Comparison of ENCODE assay signal across 36 cellular contexts in genomic region chr16:77396461-77396860, GRCh38. TPM values are rescaled to one million over a fixed set of nuclear protein-coding genes. Genes with fewer than 3 reads are reported as not detected.
"Had no signal": no experiment of that assay in that cellular context is flagged by ENCODE, and none has a peak within 500 bp of the region (broad histone marks: within the 10 kb centered on the region; RNA-seq: fewer than 3 reads in every experiment).

No MANE protein-coding gene starts in this region.

- H3K9me3 ChIP-seq: adrenal gland, body of pancreas, breast epithelium had no signal

- H3K27me3 Mint-ChIP-seq: activated CD4-positive, alpha-beta T cell treated with anti-CD3 and anti-CD28 coated beads, Interleukin-2, amount 10 ng/mL, durations not matched to agents 24 days and 14 days had no signal

- ATAC-seq: activated CD8-positive, alpha-beta T cell treated with anti-CD3 and anti-CD28 coated beads for 36 hours; activated naive CD4-positive, alpha-beta T cell treated with anti-CD3 and anti-CD28 coated beads, Interleukin-2, amount 50 U/mL, for 72 hours; activated T-cell treated with anti-CD3 and anti-CD28 coated beads, Interleukin-2, amount 50 U/mL, for 4 hours; activated T-cell treated with anti-CD3 and anti-CD28 coated beads, Interleukin-2, amount 50 U/mL, for 72 hours; activated T-helper 17 cell treated with anti-CD3 and anti-CD28 coated beads, Interleukin-2, amount 50 U/mL, for 72 hours; body of pancreas; T-cell had no signal

- H3K4me1 Mint-ChIP-seq: activated B cell treated with CpG ODN at 0.5 μM for 24 hours; activated CD4-positive, alpha-beta T cell treated with anti-CD3 and anti-CD28 coated beads, Interleukin-2, amount 10 ng/mL, durations not matched to agents 24 days and 14 days; activated naive CD8-positive, alpha-beta T cell treated with anti-CD3 and anti-CD28 coated beads for 36 hours; activated T-helper 17 cell treated with anti-CD3 and anti-CD28 coated beads, Interleukin-2, amount 50 U/mL, for 72 hours; T-cell had no signal

- H3K27ac Mint-ChIP-seq: activated B cell treated with CpG ODN at 0.5 μM for 24 hours; activated CD4-positive, alpha-beta memory T cell treated with anti-CD3 and anti-CD28 coated beads for 36 hours; activated CD4-positive, alpha-beta T cell treated with anti-CD3 and anti-CD28 coated beads, Interleukin-2, amount 10 ng/mL, durations not matched to agents 24 days and 14 days; activated CD8-positive, alpha-beta T cell treated with anti-CD3 and anti-CD28 coated beads for 36 hours; activated naive CD4-positive, alpha-beta T cell treated with anti-CD3 and anti-CD28 coated beads for 36 hours; activated naive CD4-positive, alpha-beta T cell treated with anti-CD3 and anti-CD28 coated beads, Interleukin-2, amount 50 U/mL, for 72 hours; activated naive CD8-positive, alpha-beta T cell treated with anti-CD3 and anti-CD28 coated beads for 36 hours; activated T-cell treated with anti-CD3 and anti-CD28 coated beads, Interleukin-2, amount 50 U/mL, for 72 hours; activated T-helper 1 cell treated with anti-CD3 and anti-CD28 coated beads, Interleukin-12 subunit alpha, Interleukin-12 subunit beta, Interleukin-2, Interleukin-4 antibody, amounts not matched to agents 30 ng/mL and 10 ng/mL and 1 ng/mL, durations not matched to agents 14 hours and 24 hours and 36 hours; activated T-helper 17 cell treated with anti-CD3 and anti-CD28 coated beads, Interleukin-2, amount 50 U/mL, for 72 hours; T-cell; T-helper 2 cell treated with Interferon-gamma antibody and Interleukin-4, amounts not matched to agents 5 μg/mL and 100 μg/mL, for 36 hours had no signal

- H3K36me3 Mint-ChIP-seq: activated CD4-positive, alpha-beta memory T cell treated with anti-CD3 and anti-CD28 coated beads for 36 hours; activated naive CD4-positive, alpha-beta T cell treated with anti-CD3 and anti-CD28 coated beads, Interleukin-2, amount 50 U/mL, for 72 hours; activated naive CD8-positive, alpha-beta T cell treated with anti-CD3 and anti-CD28 coated beads for 36 hours; T-cell had no signal

- H3K9me3 Mint-ChIP-seq: activated B cell treated with CpG ODN at 0.5 μM for 24 hours; activated CD4-positive, alpha-beta memory T cell treated with anti-CD3 and anti-CD28 coated beads for 36 hours; activated CD4-positive, alpha-beta T cell treated with anti-CD3 and anti-CD28 coated beads, Interleukin-2, amount 10 ng/mL, durations not matched to agents 24 days and 14 days; activated CD8-positive, alpha-beta T cell treated with anti-CD3 and anti-CD28 coated beads for 36 hours; activated naive CD4-positive, alpha-beta T cell treated with anti-CD3 and anti-CD28 coated beads for 36 hours; activated naive CD8-positive, alpha-beta T cell treated with anti-CD3 and anti-CD28 coated beads for 36 hours; activated T-cell treated with anti-CD3 and anti-CD28 coated beads, Interleukin-2, amount 50 U/mL, for 4 hours; activated T-cell treated with anti-CD3 and anti-CD28 coated beads, Interleukin-2, amount 50 U/mL, for 72 hours; activated T-helper 1 cell treated with anti-CD3 and anti-CD28 coated beads, Interleukin-12 subunit alpha, Interleukin-12 subunit beta, Interleukin-2, Interleukin-4 antibody, amounts not matched to agents 30 ng/mL and 10 ng/mL and 1 ng/mL, durations not matched to agents 14 hours and 24 hours and 36 hours; activated T-helper 17 cell treated with anti-CD3 and anti-CD28 coated beads, Interleukin-2, amount 50 U/mL, for 72 hours; T-helper 2 cell treated with Interferon-gamma antibody and Interleukin-4, amounts not matched to agents 5 μg/mL and 100 μg/mL, for 36 hours had no signal

- H3K4me3 Mint-ChIP-seq: activated B cell treated with CpG ODN at 0.5 μM for 24 hours; activated CD4-positive, alpha-beta memory T cell treated with anti-CD3 and anti-CD28 coated beads for 36 hours; activated CD4-positive, alpha-beta T cell treated with anti-CD3 and anti-CD28 coated beads, Interleukin-2, amount 10 ng/mL, durations not matched to agents 24 days and 14 days; activated CD8-positive, alpha-beta T cell treated with anti-CD3 and anti-CD28 coated beads for 36 hours; activated naive CD4-positive, alpha-beta T cell treated with anti-CD3 and anti-CD28 coated beads for 36 hours; activated naive CD8-positive, alpha-beta T cell treated with anti-CD3 and anti-CD28 coated beads for 36 hours; activated T-cell treated with anti-CD3 and anti-CD28 coated beads, Interleukin-2, amount 50 U/mL, for 4 hours; activated T-cell treated with anti-CD3 and anti-CD28 coated beads, Interleukin-2, amount 50 U/mL, for 72 hours; activated T-helper 1 cell treated with anti-CD3 and anti-CD28 coated beads, Interleukin-12 subunit alpha, Interleukin-12 subunit beta, Interleukin-2, Interleukin-4 antibody, amounts not matched to agents 30 ng/mL and 10 ng/mL and 1 ng/mL, durations not matched to agents 14 hours and 24 hours and 36 hours; activated T-helper 17 cell treated with anti-CD3 and anti-CD28 coated beads, Interleukin-2, amount 50 U/mL, for 72 hours; T-cell; T-helper 2 cell treated with Interferon-gamma antibody and Interleukin-4, amounts not matched to agents 5 μg/mL and 100 μg/mL, for 36 hours had no signal

- DNase-seq: activated B cell treated with CpG ODN at 0.5 μM for 24 hours; activated CD4-positive, alpha-beta memory T cell treated with anti-CD3 and anti-CD28 coated beads for 36 hours; activated CD4-positive, alpha-beta T cell treated with anti-CD3 and anti-CD28 coated beads for 4 hours; activated CD4-positive, alpha-beta T cell treated with anti-CD3 and anti-CD28 coated beads, Interleukin-2, amount 10 ng/mL, durations not matched to agents 24 days and 14 days; activated CD4-positive, alpha-beta T cell treated with anti-CD3 and anti-CD28 coated beads, Interleukin-2, amount 50 U/mL, for 1 hour; activated CD4-positive, alpha-beta T cell treated with anti-CD3 and anti-CD28 coated beads, Interleukin-2, amount 50 U/mL, for 4 hours; activated CD4-positive, CD25-positive, alpha-beta regulatory T cell treated with anti-CD3 and anti-CD28 coated beads, Interleukin-2, amount 50 U/mL, for 72 hours; activated CD8-positive, alpha-beta memory T cell treated with anti-CD3 and anti-CD28 coated beads, Interleukin-2, amount 50 U/mL, for 4 hours; activated CD8-positive, alpha-beta T cell treated with anti-CD3 and anti-CD28 coated beads for 36 hours; activated effector memory CD4-positive, alpha-beta T cell treated with anti-CD3 and anti-CD28 coated beads, Interleukin-2, amount 50 U/mL, for 16 hours; activated gamma-delta T cell treated with Interleukin-2 at 50 U/mL for 16 hours; activated naive CD4-positive, alpha-beta T cell; activated naive CD4-positive, alpha-beta T cell treated with anti-CD3 and anti-CD28 coated beads for 36 hours; activated naive CD4-positive, alpha-beta T cell treated with anti-CD3 and anti-CD28 coated beads, Interleukin-2, amount 50 U/mL, for 16 hours; activated naive CD8-positive, alpha-beta T cell treated with anti-CD3 and anti-CD28 coated beads for 36 hours; activated T-cell treated with anti-CD3 and anti-CD28 coated beads for 4 hours; activated T-cell treated with anti-CD3 and anti-CD28 coated beads, Interleukin-2, amount 50 U/mL, for 1 hour; activated T-cell treated with anti-CD3 and anti-CD28 coated beads, Interleukin-2, amount 50 U/mL, for 4 hours; activated T-cell treated with anti-CD3 and anti-CD28 coated beads, Interleukin-2, amount 50 U/mL, for 72 hours; adrenal gland; amniotic stem cell; aorta; body of pancreas; brain microvascular endothelial cell; central memory CD4-positive, alpha-beta T cell; T-cell; T-helper 2 cell; T-helper 9 cell had no signal

RNA-seq across cellular contexts. Expression of gene ADAMTS18, which starts 38.4 kb away (rescaled TPM):
- total RNA-seq: activated B cell treated with CpG ODN at 0.5 μM for 24 hours; activated CD4-positive, alpha-beta memory T cell treated with anti-CD3 and anti-CD28 coated beads for 36 hours; activated CD4-positive, alpha-beta T cell treated with anti-CD3 and anti-CD28 coated beads, Interleukin-2, amount 10 ng/mL, durations not matched to agents 24 days and 14 days; activated CD8-positive, alpha-beta memory T cell treated with anti-CD3 and anti-CD28 coated beads for 36 hours; activated CD8-positive, alpha-beta T cell treated with anti-CD3 and anti-CD28 coated beads for 36 hours; activated naive CD4-positive, alpha-beta T cell treated with anti-CD3 and anti-CD28 coated beads for 36 hours; activated naive CD4-positive, alpha-beta T cell treated with anti-CD3 and anti-CD28 coated beads, Interleukin-2, amount 50 U/mL, for 72 hours; activated naive CD8-positive, alpha-beta T cell treated with anti-CD3 and anti-CD28 coated beads for 36 hours; activated T-cell treated with anti-CD3 and anti-CD28 coated beads, Interleukin-2, amount 50 U/mL, for 4 hours; activated T-cell treated with anti-CD3 and anti-CD28 coated beads, Interleukin-2, amount 50 U/mL, for 72 hours; activated T-helper 17 cell treated with anti-CD3 and anti-CD28 coated beads, Interleukin-2, amount 50 U/mL, for 72 hours; cardiac septum; T-cell; T-helper 1 cell treated with Interleukin-12 subunit alpha and Interleukin-12 subunit beta and Interleukin-4 antibody, amounts not matched to agents 30 ng/mL and 1 ng/mL, for 36 hours had no signal
